In the genomic region with DNA sequence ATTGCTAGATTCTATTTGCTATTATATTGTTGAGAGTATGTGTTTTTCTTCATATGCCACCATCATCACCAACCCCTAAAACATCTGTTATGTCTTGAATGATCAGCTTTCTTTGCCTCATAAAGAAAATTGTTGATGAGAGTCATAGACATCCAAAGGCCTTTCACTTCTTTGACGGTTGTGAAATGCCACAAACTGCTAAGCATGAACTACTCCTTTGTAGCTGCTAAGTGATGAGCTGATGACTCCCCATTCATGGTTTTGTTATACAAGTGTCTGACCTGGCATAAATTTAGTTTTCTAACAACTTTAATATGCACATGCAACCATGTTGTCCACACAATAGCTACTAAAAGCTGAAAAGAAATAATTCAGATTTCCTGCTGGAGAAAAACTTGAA, we compare ENCODE assay signal across 8 cellular contexts. TPM values are rescaled to one million over a fixed set of nuclear protein-coding genes. Genes with fewer than 3 reads are reported as not detected.
DNase-seq lines count a peak whose midpoint lies in the region; ATAC-seq and TF ChIP-seq lines count a peak whose summit lies in the region.

No MANE protein-coding gene starts in this region.

- H3K4me3 ChIP-seq in RWPE2 (ENCODE audit: severe bottlenecking): peak overlapping the region; percentile 69
- peak overlapping the region; percentile 40 for H3K4me3 ChIP-seq in fibroblast of mammary gland (ENCODE audit: control insufficient read depth, low read depth, low read length)
- peak overlapping the region; percentile 87 for H3K4me3 ChIP-seq in skeletal muscle cell (ENCODE audit: low read depth, low read length)

- TF ChIP-seq CTCF in RWPE2 (IDR thresholded peaks at IDR 0.05; ENCODE audit: poor library complexity, severe bottlenecking) (no peak), fibroblast of mammary gland (conservative IDR thresholded peaks at IDR 0.05; ENCODE audit: control insufficient read depth, insufficient read depth, low read depth, low read length) (no peak)

- peaks cover 23% of the 10 kb centered on the region for H3K36me3 ChIP-seq in RWPE2 (ENCODE audit: low read depth)

- H3K9me3 ChIP-seq in RWPE2 (ENCODE audit: severe bottlenecking): no peaks in the 10 kb centered on the region

- in situ Hi-C loops in G401 (cut with HindIII; ENCODE audit: low sequenced_read_pairs): no loop called here

- H3K4me1 ChIP-seq in RWPE2 (ENCODE audit: insufficient read depth, poor library complexity, severe bottlenecking): peaks cover 3% of the 10 kb centered on the region

- DNase-seq in G401 (ENCODE audit: low spot score): peak; percentile 32
- DNase-seq in RWPE2 (ENCODE audit: low spot score): no peak
- peak; percentile 13 for DNase-seq in fibroblast of mammary gland (ENCODE audit: low read depth)
- DNase-seq in skeletal muscle cell (ENCODE audit: low read depth): no peak
- DNase-seq in activated gamma-delta T cell treated with Interleukin-2 at 50 U/mL for 16 hours: no peak

- ATAC-seq in RWPE2 (ENCODE audit: low read depth): no peak
- ATAC-seq in esophagus mucosa: no peak
- no peak for ATAC-seq in HG02588 (IDR thresholded peaks at IDR 0.05; ENCODE audit: unreplicated experiment)
- ATAC-seq in HG02759 (IDR thresholded peaks at IDR 0.05; ENCODE audit: unreplicated experiment): no peak

- H3K27ac ChIP-seq in RWPE2 (ENCODE audit: poor library complexity, severe bottlenecking): no peak overlapping the region

- no peaks in the 10 kb centered on the region for H3K27me3 ChIP-seq in RWPE2 (ENCODE audit: insufficient read depth, poor library complexity, severe bottlenecking)

RNA-seq across cellular contexts. Expression of a gene that starts 0.7 kb away (rescaled TPM):
- total RNA-seq in G401 (2014; rRNA removed; shearing (Covaris generic)): 15.2 and 23.8 TPM in 2 replicates
- 12.2 TPM for total RNA-seq in esophagus mucosa

RNA-seq across cellular contexts. Expression of a gene that starts 8.4 kb away (rescaled TPM):
- not detected in 2 replicates for total RNA-seq in G401 (2014; rRNA removed; shearing (Covaris generic))
- total RNA-seq in esophagus mucosa: 0.24 TPM

RNA-seq across cellular contexts. Expression of a gene that starts 55.7 kb away (rescaled TPM):
- not detected in 2 replicates for total RNA-seq in G401 (2014; rRNA removed; shearing (Covaris generic))
- not detected for total RNA-seq in esophagus mucosa

Comparison
In these comparisons a context has a peak if more than half of its experiments do, and no peak if none do; other contexts are left out.
1. DNase-seq: peak in G401 (single experiment) and fibroblast of mammary gland (single experiment); none in RWPE2 (single experiment), skeletal muscle cell (single experiment) and activated gamma-delta T cell treated with Interleukin-2 at 50 U/mL for 16 hours (single experiment).
2. Peak in every context shown above with its lines, with median percentiles within 50 percentile points of each other: H3K4me3 ChIP-seq.